ENCODE assay signal across 19 cellular contexts in genomic region chr9:87647114-87647513, GRCh38.
"Had no signal": no experiment of that assay in that cellular context is flagged by ENCODE, and none has a peak within 500 bp of the region (broad histone marks: within the 10 kb centered on the region; RNA-seq: fewer than 3 reads in every experiment).

No MANE protein-coding gene starts in this region.

- DNase-seq: cerebellar nuclear complex; dorsolateral prefrontal cortex; effector CD4-positive, alpha-beta T cell; hypothalamus; immature natural killer cell; left lung; mesenchymal stem cell; naive thymus-derived CD8-positive, alpha-beta T cell; psoas muscle; right cardiac atrium; sigmoid colon; stimulated activated CD4-positive, alpha-beta T cell treated with anti-CD3 and anti-CD28 coated beads, Interleukin-2, amount 100 ng/mL, for 24 hours; stimulated activated CD4-positive, alpha-beta T cell treated with anti-CD3 and anti-CD28 coated beads, Interleukin-4, amount 100 ng/mL, for 24 hours; stimulated activated naive CD4-positive, alpha-beta T cell treated with Interleukin-2 at 50 U/mL for 16 hours; stomach; thyroid gland; trophoblast cell had no signal

- ATAC-seq: left lung; naive thymus-derived CD8-positive, alpha-beta T cell; psoas muscle; right cardiac atrium; stimulated activated effector memory CD8-positive, alpha-beta T cell treated with anti-CD3 and anti-CD28 coated beads, Interleukin-12 subunit alpha, Interleukin-12 subunit beta, amount 100 ng/mL, for 72 hours had no signal

- H3K27ac Mint-ChIP-seq: immature natural killer cell; stimulated activated effector memory CD8-positive, alpha-beta T cell treated with anti-CD3 and anti-CD28 coated beads, Interleukin-12 subunit alpha, Interleukin-12 subunit beta, amount 100 ng/mL, for 72 hours had no signal

- H3K36me3 Mint-ChIP-seq: immature natural killer cell; naive thymus-derived CD8-positive, alpha-beta T cell; stimulated activated effector memory CD8-positive, alpha-beta T cell treated with anti-CD3 and anti-CD28 coated beads, Interleukin-12 subunit alpha, Interleukin-12 subunit beta, amount 100 ng/mL, for 72 hours had no signal

- H3K4me1 Mint-ChIP-seq: stimulated activated effector memory CD8-positive, alpha-beta T cell treated with anti-CD3 and anti-CD28 coated beads, Interleukin-12 subunit alpha, Interleukin-12 subunit beta, amount 100 ng/mL, for 72 hours had no signal

- H3K9me3 Mint-ChIP-seq: immature natural killer cell; naive thymus-derived CD8-positive, alpha-beta T cell; neural crest cell; stimulated activated effector memory CD8-positive, alpha-beta T cell treated with anti-CD3 and anti-CD28 coated beads, Interleukin-12 subunit alpha, Interleukin-12 subunit beta, amount 100 ng/mL, for 72 hours had no signal

- H3K4me3 Mint-ChIP-seq: immature natural killer cell; naive thymus-derived CD8-positive, alpha-beta T cell; neural crest cell; stimulated activated effector memory CD8-positive, alpha-beta T cell treated with anti-CD3 and anti-CD28 coated beads, Interleukin-12 subunit alpha, Interleukin-12 subunit beta, amount 100 ng/mL, for 72 hours had no signal
